In the genomic region with DNA sequence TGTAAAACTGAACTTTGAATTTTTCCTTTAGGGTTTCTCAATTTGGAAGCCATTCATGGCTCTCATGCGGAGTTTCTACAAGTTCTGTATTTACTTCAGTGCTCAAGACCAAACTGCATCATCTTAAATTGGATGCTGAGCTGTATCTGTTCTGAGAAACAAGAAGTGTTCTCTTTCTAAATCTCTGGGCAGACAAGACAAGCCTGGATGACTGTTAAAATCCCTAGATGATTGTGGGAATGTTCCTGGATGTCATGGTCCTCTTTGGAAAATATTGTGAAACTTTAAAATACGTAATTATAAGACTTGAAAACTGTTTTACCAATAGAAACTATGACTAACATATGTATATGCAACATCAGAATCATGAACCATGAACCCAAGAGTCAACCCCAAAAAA, we compare ENCODE assay signal across 31 cellular contexts. TPM values are rescaled to one million over a fixed set of nuclear protein-coding genes. Genes with fewer than 3 reads are reported as not detected.
"Had no signal": no experiment of that assay in that cellular context is flagged by ENCODE, and none has a peak within 500 bp of the region (broad histone marks: within the 10 kb centered on the region; RNA-seq: fewer than 3 reads in every experiment).

No MANE protein-coding gene starts in this region.

- H3K9ac ChIP-seq: SK-N-SH had no signal

- H3K9me3 Mint-ChIP-seq: activated CD4-positive, alpha-beta memory T cell treated with anti-CD3 and anti-CD28 coated beads for 36 hours; activated CD4-positive, alpha-beta T cell treated with anti-CD3 and anti-CD28 coated beads, Interleukin-2, amount 10 ng/mL, durations not matched to agents 7 days and 5 days; activated naive CD4-positive, alpha-beta T cell treated with anti-CD3 and anti-CD28 coated beads, Interleukin-2, amount 50 U/mL, for 72 hours; activated naive CD8-positive, alpha-beta T cell treated with anti-CD3 and anti-CD28 coated beads, Interleukin-2, amount 50 U/mL, for 24 hours; activated T-cell treated with anti-CD3 and anti-CD28 coated beads, Interleukin-2, amount 50 U/mL, for 4 hours had no signal

- DNase-seq: activated CD4-positive, alpha-beta memory T cell treated with anti-CD3 and anti-CD28 coated beads for 36 hours; activated CD4-positive, alpha-beta T cell treated with anti-CD3 and anti-CD28 coated beads, Interleukin-2, amount 10 ng/mL, durations not matched to agents 7 days and 5 days; activated CD4-positive, CD25-positive, alpha-beta regulatory T cell; activated CD8-positive, alpha-beta memory T cell treated with anti-CD3 and anti-CD28 coated beads for 24 hours; activated effector memory CD4-positive, alpha-beta T cell treated with anti-CD3 and anti-CD28 coated beads, Interleukin-2, amount 50 U/mL, for 16 hours; activated naive CD4-positive, alpha-beta T cell treated with Interleukin-2 at 50 U/mL for 16 hours; activated naive CD8-positive, alpha-beta T cell treated with anti-CD3 and anti-CD28 coated beads, Interleukin-2, amount 50 U/mL, for 24 hours; activated T-cell treated with anti-CD3 and anti-CD28 coated beads, Interleukin-2, amount 50 U/mL, for 4 hours; amygdala; Karpas-422; NCI-H1048; NCI-H146; NCI-H1930; NCI-H2107; NCI-H2171 treated with DMSO at 0.1 percent for 48 hours; NCI-H226; NCI-H510A; NCI-H526 treated with DMSO at 0.1 percent for 48 hours; NCI-H82; OCI-M1; Right ventricle myocardium superior; SJCRH30; SK-N-SH; T-helper 1 cell had no signal

- H3K4me1 Mint-ChIP-seq: activated CD4-positive, alpha-beta T cell treated with anti-CD3 and anti-CD28 coated beads, Interleukin-2, amount 10 ng/mL, durations not matched to agents 7 days and 5 days; activated naive CD8-positive, alpha-beta T cell treated with anti-CD3 and anti-CD28 coated beads, Interleukin-2, amount 50 U/mL, for 24 hours; brain had no signal

- H3K4me3 Mint-ChIP-seq: activated CD4-positive, alpha-beta memory T cell treated with anti-CD3 and anti-CD28 coated beads for 36 hours; activated CD4-positive, alpha-beta T cell treated with anti-CD3 and anti-CD28 coated beads, Interleukin-2, amount 10 ng/mL, durations not matched to agents 7 days and 5 days; activated naive CD8-positive, alpha-beta T cell treated with anti-CD3 and anti-CD28 coated beads, Interleukin-2, amount 50 U/mL, for 24 hours; activated T-cell treated with anti-CD3 and anti-CD28 coated beads, Interleukin-2, amount 50 U/mL, for 4 hours; brain had no signal

- ATAC-seq: activated naive CD4-positive, alpha-beta T cell treated with anti-CD3 and anti-CD28 coated beads, Interleukin-2, amount 50 U/mL, for 72 hours; activated naive CD8-positive, alpha-beta T cell treated with anti-CD3 and anti-CD28 coated beads, Interleukin-2, amount 50 U/mL, for 24 hours; activated T-cell treated with anti-CD3 and anti-CD28 coated beads, Interleukin-2, amount 50 U/mL, for 4 hours; K562; Panc1 had no signal

- H3K27me3 Mint-ChIP-seq: activated CD4-positive, alpha-beta T cell treated with anti-CD3 and anti-CD28 coated beads, Interleukin-2, amount 10 ng/mL, durations not matched to agents 7 days and 5 days; brain had no signal

- H3K36me3 Mint-ChIP-seq: activated CD4-positive, alpha-beta memory T cell treated with anti-CD3 and anti-CD28 coated beads for 36 hours; activated naive CD4-positive, alpha-beta T cell treated with anti-CD3 and anti-CD28 coated beads, Interleukin-2, amount 50 U/mL, for 72 hours; brain had no signal

- H3K4me2 ChIP-seq: SK-N-SH had no signal

- H3K27ac Mint-ChIP-seq: activated CD4-positive, alpha-beta memory T cell treated with anti-CD3 and anti-CD28 coated beads for 36 hours; activated CD4-positive, alpha-beta T cell treated with anti-CD3 and anti-CD28 coated beads, Interleukin-2, amount 10 ng/mL, durations not matched to agents 7 days and 5 days; activated naive CD4-positive, alpha-beta T cell treated with anti-CD3 and anti-CD28 coated beads, Interleukin-2, amount 50 U/mL, for 72 hours; activated naive CD8-positive, alpha-beta T cell treated with anti-CD3 and anti-CD28 coated beads, Interleukin-2, amount 50 U/mL, for 24 hours; brain had no signal

- H3K27me3 ChIP-seq: SJCRH30 had no signal

- H3K4me1 ChIP-seq: SJCRH30 had no signal

- H3K27ac ChIP-seq: RWPE1, SJCRH30, VCaP had no signal

- H3K9me3 ChIP-seq: SJCRH30, SK-N-SH had no signal

- H3K4me3 ChIP-seq: K562, SJCRH30 had no signal

- H3K36me3 ChIP-seq: SJCRH30 had no signal

RNA-seq across cellular contexts. Expression of a gene that starts 6.2 kb away (rescaled TPM):
- total RNA-seq: activated CD4-positive, alpha-beta memory T cell treated with anti-CD3 and anti-CD28 coated beads for 36 hours; activated CD4-positive, alpha-beta T cell treated with anti-CD3 and anti-CD28 coated beads, Interleukin-2, amount 10 ng/mL, durations not matched to agents 7 days and 5 days; astrocyte; K562; Right ventricle myocardium superior; SJCRH30 had no signal
- polyA plus RNA-seq: K562, SK-N-SH had no signal
